In the genomic region with DNA sequence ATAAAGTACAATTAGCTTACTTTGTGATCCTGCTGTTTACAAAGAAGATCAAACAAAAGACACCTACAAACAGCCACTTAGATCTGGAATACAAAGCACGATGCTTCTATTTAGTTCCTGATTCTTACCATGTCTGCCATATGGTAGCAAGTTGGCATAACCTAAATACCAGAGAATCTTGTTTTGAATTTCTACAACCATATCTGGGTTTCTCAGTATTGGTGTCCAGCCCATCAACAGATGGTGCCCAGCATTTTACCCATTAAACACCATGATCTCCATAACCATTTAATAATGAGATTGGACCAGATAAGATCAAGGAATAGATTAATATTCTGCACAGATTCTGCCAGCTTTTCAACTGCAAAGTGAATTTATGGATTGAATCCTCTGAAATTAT, we compare ENCODE assay signal across 15 cellular contexts. TPM values are rescaled to one million over a fixed set of nuclear protein-coding genes. Genes with fewer than 3 reads are reported as not detected.
DNase-seq lines count a peak whose midpoint lies in the region; ATAC-seq and TF ChIP-seq lines count a peak whose summit lies in the region.
"Had no signal": no experiment of that assay in that cellular context is flagged by ENCODE, and none has a peak within 500 bp of the region (broad histone marks: within the 10 kb centered on the region; RNA-seq: fewer than 3 reads in every experiment).

No MANE protein-coding gene starts in this region.

- POLR2A ChIA-PET in activated CD8-positive, alpha-beta T cell treated with anti-CD3 and anti-CD28 coated beads for 36 hours (lab: Charles Lee), result no interaction called here

- no peak overlapping the region for H3K4me3 Mint-ChIP-seq in activated CD8-positive, alpha-beta T cell treated with anti-CD3 and anti-CD28 coated beads for 36 hours
- H3K4me3 Mint-ChIP-seq: CD4-positive, alpha-beta memory T cell; HFFc6 had no signal

- CTCF ChIA-PET in activated CD8-positive, alpha-beta T cell treated with anti-CD3 and anti-CD28 coated beads for 36 hours (lab: Charles Lee), result no interaction called here

- intact Hi-C loops in activated CD8-positive, alpha-beta T cell treated with anti-CD3 and anti-CD28 coated beads for 36 hours (cut with micrococcal nuclease), result loop anchor here (10.0 kb wide), 2 partner anchors 56 to 204 kb away; no protein-coding TSS in a partner anchor

- no peaks in the 10 kb centered on the region for H3K4me1 Mint-ChIP-seq in activated CD8-positive, alpha-beta T cell treated with anti-CD3 and anti-CD28 coated beads for 36 hours (ENCODE audit: low read depth)
- H3K4me1 Mint-ChIP-seq: CD4-positive, alpha-beta memory T cell had no signal

- peaks cover under 1% of the 10 kb centered on the region for H3K9me3 Mint-ChIP-seq in activated CD8-positive, alpha-beta T cell treated with anti-CD3 and anti-CD28 coated beads for 36 hours

- no peak for TF ChIP-seq CTCF in activated CD8-positive, alpha-beta T cell treated with anti-CD3 and anti-CD28 coated beads for 36 hours (IDR thresholded peaks at IDR 0.05)

- no peak overlapping the region for H3K27ac Mint-ChIP-seq in activated CD8-positive, alpha-beta T cell treated with anti-CD3 and anti-CD28 coated beads for 36 hours
- H3K27ac Mint-ChIP-seq: CD4-positive, alpha-beta memory T cell; HFFc6 had no signal

- DNase-seq in DMS 273 treated with DMSO at 0.1 percent for 48 hours (lab: John Stamatoyannopoulos, UW) (peak; percentile 37), NCI-H446 treated with DMSO at 0.1 percent for 48 hours (lab: John Stamatoyannopoulos, UW) (peak; percentile 95), NCI-H82 treated with DMSO at 0.1 percent for 48 hours (lab: John Stamatoyannopoulos, UW; ENCODE audit: unreplicated experiment) (peak; percentile 17), substantia nigra (lab: John Stamatoyannopoulos, UW) (no peak), dermis blood vessel endothelial cell (no peak), GDM1 (lab: John Stamatoyannopoulos, UW) (no peak)
- no peak for DNase-seq in activated CD8-positive, alpha-beta T cell treated with anti-CD3 and anti-CD28 coated beads for 36 hours
- DNase-seq: BE2C; CD4-positive, alpha-beta memory T cell; DMS79; HCEC 1CT; HFFc6 had no signal

- H3K27ac ChIP-seq in substantia nigra (ENCODE audit: low read depth, low read length, poor library complexity, severe bottlenecking), result peak overlapping the region; percentile 66
- H3K27ac ChIP-seq: A549, C4-2B had no signal

- no peaks in the 10 kb centered on the region for H3K27me3 Mint-ChIP-seq in activated CD8-positive, alpha-beta T cell treated with anti-CD3 and anti-CD28 coated beads for 36 hours
- H3K27me3 Mint-ChIP-seq: CD4-positive, alpha-beta memory T cell had no signal

- no peaks in the 10 kb centered on the region for H3K36me3 Mint-ChIP-seq in activated CD8-positive, alpha-beta T cell treated with anti-CD3 and anti-CD28 coated beads for 36 hours (ENCODE audit: low read depth)
- H3K36me3 Mint-ChIP-seq: CD4-positive, alpha-beta memory T cell had no signal

- ATAC-seq in activated CD8-positive, alpha-beta T cell treated with anti-CD3 and anti-CD28 coated beads for 36 hours, result no peak
- ATAC-seq: A549, HepG2 had no signal

RNA-seq across cellular contexts. Expression of a gene that starts 29.8 kb away (rescaled TPM):
- total RNA-seq in dermis blood vessel endothelial cell, result not detected in 2 replicates
- not detected for total RNA-seq in activated CD8-positive, alpha-beta T cell treated with anti-CD3 and anti-CD28 coated beads for 36 hours
- total RNA-seq: CD4-positive, alpha-beta memory T cell; HepG2; HFFc6 had no signal

Comparison
In these comparisons a context has a peak if more than half of its experiments do, and no peak if none do; other contexts are left out.
1. DNase-seq: peak in DMS 273 treated with DMSO at 0.1 percent for 48 hours (single experiment), NCI-H446 treated with DMSO at 0.1 percent for 48 hours (single experiment) and NCI-H82 treated with DMSO at 0.1 percent for 48 hours (single experiment); none in substantia nigra (0 of 49), dermis blood vessel endothelial cell (single experiment), GDM1 (single experiment) and activated CD8-positive, alpha-beta T cell treated with anti-CD3 and anti-CD28 coated beads for 36 hours (single experiment).